Comparison of ENCODE assay signal across 31 cellular contexts in the genomic region with DNA sequence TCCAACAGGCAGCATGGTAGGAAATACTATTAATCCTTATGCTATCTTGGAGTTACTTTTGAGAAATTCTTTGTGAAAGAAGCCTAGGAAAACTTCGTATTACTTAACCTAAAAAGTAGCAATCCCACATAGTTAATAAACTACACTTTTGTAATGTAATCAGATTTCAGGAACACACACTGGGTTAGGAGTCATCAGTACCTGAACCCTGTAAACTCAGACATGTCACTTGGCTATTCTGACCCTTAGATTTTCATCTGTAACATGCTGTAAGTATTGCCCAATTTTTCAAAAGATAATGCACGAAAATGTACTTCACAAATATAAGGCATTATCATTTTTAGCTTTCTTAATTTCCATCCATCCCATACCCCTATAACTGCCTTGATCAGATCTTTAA.
"Had no signal": no experiment of that assay in that cellular context is flagged by ENCODE, and none has a peak within 500 bp of the region (broad histone marks: within the 10 kb centered on the region; RNA-seq: fewer than 3 reads in every experiment).

No MANE protein-coding gene starts in this region.

- H3K27me3 ChIP-seq: ascending aorta, breast epithelium, cardiac muscle cell, esophagus squamous epithelium had no signal

- H3K4me3 Mint-ChIP-seq: activated B cell treated with CpG ODN at 0.5 μM for 24 hours; activated CD4-positive, alpha-beta memory T cell treated with anti-CD3 and anti-CD28 coated beads, Interleukin-2, amount 10 ng/mL, durations not matched to agents 7 days and 5 days; activated CD4-positive, alpha-beta T cell treated with anti-CD3 and anti-CD28 coated beads, Interleukin-2, amount 10 ng/mL, durations not matched to agents 7 days and 5 days; activated naive CD4-positive, alpha-beta T cell treated with anti-CD3 and anti-CD28 coated beads, Interleukin-2, amount 10 ng/mL, durations not matched to agents 7 days and 5 days; activated naive CD8-positive, alpha-beta T cell treated with anti-CD3 and anti-CD28 coated beads, Interleukin-2, amount 10 ng/mL, durations not matched to agents 7 days and 5 days; activated T-cell treated with anti-CD3 and anti-CD28 coated beads, Interleukin-2, amount 50 U/mL, for 24 hours; activated T-cell treated with anti-CD3 and anti-CD28 coated beads, Interleukin-2, amount 50 U/mL, for 72 hours; brain; T-cell; T-helper 1 cell treated with Interleukin-12 subunit alpha and Interleukin-12 subunit beta and Interleukin-4 antibody, amounts not matched to agents 30 μg/mL and 1 μg/mL, for 36 hours; T-helper 2 cell treated with Interferon-gamma antibody and Interleukin-4, amounts not matched to agents 5 μg/mL and 100 μg/mL, for 36 hours had no signal

- H3K27me3 Mint-ChIP-seq: activated B cell treated with CpG ODN at 0.5 μM for 24 hours; activated CD4-positive, alpha-beta memory T cell treated with anti-CD3 and anti-CD28 coated beads, Interleukin-2, amount 10 ng/mL, durations not matched to agents 7 days and 5 days; activated CD4-positive, alpha-beta T cell treated with anti-CD3 and anti-CD28 coated beads, Interleukin-2, amount 10 ng/mL, durations not matched to agents 7 days and 5 days; activated naive CD4-positive, alpha-beta T cell treated with anti-CD3 and anti-CD28 coated beads, Interleukin-2, amount 10 ng/mL, durations not matched to agents 7 days and 5 days; activated naive CD8-positive, alpha-beta T cell treated with anti-CD3 and anti-CD28 coated beads, Interleukin-2, amount 10 ng/mL, durations not matched to agents 7 days and 5 days; activated T-cell treated with anti-CD3 and anti-CD28 coated beads, Interleukin-2, amount 50 U/mL, for 24 hours; brain; T-cell had no signal

- H3K9me3 Mint-ChIP-seq: activated B cell treated with CpG ODN at 0.5 μM for 24 hours; activated CD4-positive, alpha-beta memory T cell treated with anti-CD3 and anti-CD28 coated beads, Interleukin-2, amount 10 ng/mL, durations not matched to agents 7 days and 5 days; activated CD4-positive, alpha-beta T cell treated with anti-CD3 and anti-CD28 coated beads, Interleukin-2, amount 10 ng/mL, durations not matched to agents 7 days and 5 days; activated naive CD4-positive, alpha-beta T cell treated with anti-CD3 and anti-CD28 coated beads, Interleukin-2, amount 10 ng/mL, durations not matched to agents 7 days and 5 days; activated naive CD4-positive, alpha-beta T cell treated with anti-CD3 and anti-CD28 coated beads, Interleukin-2, amount 50 U/mL, for 72 hours; activated naive CD8-positive, alpha-beta T cell treated with anti-CD3 and anti-CD28 coated beads, Interleukin-2, amount 10 ng/mL, durations not matched to agents 7 days and 5 days; activated T-cell treated with anti-CD3 and anti-CD28 coated beads, Interleukin-2, amount 50 U/mL, for 24 hours; activated T-cell treated with anti-CD3 and anti-CD28 coated beads, Interleukin-2, amount 50 U/mL, for 72 hours; brain; T-cell; T-helper 1 cell treated with Interleukin-12 subunit alpha and Interleukin-12 subunit beta and Interleukin-4 antibody, amounts not matched to agents 30 μg/mL and 1 μg/mL, for 36 hours; T-helper 2 cell treated with Interferon-gamma antibody and Interleukin-4, amounts not matched to agents 5 μg/mL and 100 μg/mL, for 36 hours had no signal

- DNase-seq: activated B cell treated with CpG ODN at 0.5 μM for 24 hours; activated CD4-positive, alpha-beta memory T cell treated with anti-CD3 and anti-CD28 coated beads, Interleukin-2, amount 10 ng/mL, durations not matched to agents 7 days and 5 days; activated CD4-positive, alpha-beta T cell treated with anti-CD3 and anti-CD28 coated beads for 1 hour; activated CD4-positive, alpha-beta T cell treated with anti-CD3 and anti-CD28 coated beads for 4 hours; activated CD4-positive, alpha-beta T cell treated with anti-CD3 and anti-CD28 coated beads, Interleukin-2, amount 10 ng/mL, durations not matched to agents 7 days and 5 days; activated CD4-positive, alpha-beta T cell treated with anti-CD3 and anti-CD28 coated beads, Interleukin-2, amount 50 U/mL, for 4 hours; activated CD8-positive, alpha-beta memory T cell treated with anti-CD3 and anti-CD28 coated beads, Interleukin-2, amount 50 U/mL, for 48 hours; activated gamma-delta T cell; activated naive CD4-positive, alpha-beta T cell; activated naive CD4-positive, alpha-beta T cell treated with anti-CD3 and anti-CD28 coated beads, Interleukin-2, amount 10 ng/mL, durations not matched to agents 7 days and 5 days; activated naive CD8-positive, alpha-beta T cell treated with anti-CD3 and anti-CD28 coated beads, Interleukin-2, amount 10 ng/mL, durations not matched to agents 7 days and 5 days; activated T-cell treated with anti-CD3 and anti-CD28 coated beads for 4 hours; activated T-cell treated with anti-CD3 and anti-CD28 coated beads, Interleukin-2, amount 50 U/mL, for 24 hours; activated T-cell treated with anti-CD3 and anti-CD28 coated beads, Interleukin-2, amount 50 U/mL, for 72 hours; central memory CD4-positive, alpha-beta T cell; cortex of kidney; effector CD8-positive, alpha-beta T cell; esophagus squamous epithelium; head of caudate nucleus; SW 1271; T-cell; T1000; WERI-Rb-1 had no signal

- H3K9me3 ChIP-seq: ascending aorta, breast epithelium, esophagus squamous epithelium had no signal

- ATAC-seq: activated naive CD4-positive, alpha-beta T cell treated with anti-CD3 and anti-CD28 coated beads, Interleukin-2, amount 50 U/mL, for 72 hours; activated T-cell treated with anti-CD3 and anti-CD28 coated beads, Interleukin-2, amount 50 U/mL, for 72 hours; T-cell had no signal

- H3K27ac Mint-ChIP-seq: activated B cell treated with CpG ODN at 0.5 μM for 24 hours; activated CD4-positive, alpha-beta memory T cell treated with anti-CD3 and anti-CD28 coated beads, Interleukin-2, amount 10 ng/mL, durations not matched to agents 7 days and 5 days; activated CD4-positive, alpha-beta T cell treated with anti-CD3 and anti-CD28 coated beads, Interleukin-2, amount 10 ng/mL, durations not matched to agents 7 days and 5 days; activated naive CD4-positive, alpha-beta T cell treated with anti-CD3 and anti-CD28 coated beads, Interleukin-2, amount 10 ng/mL, durations not matched to agents 7 days and 5 days; activated naive CD8-positive, alpha-beta T cell treated with anti-CD3 and anti-CD28 coated beads, Interleukin-2, amount 10 ng/mL, durations not matched to agents 7 days and 5 days; activated T-cell treated with anti-CD3 and anti-CD28 coated beads, Interleukin-2, amount 50 U/mL, for 72 hours; T-cell; T-helper 1 cell treated with Interleukin-12 subunit alpha and Interleukin-12 subunit beta and Interleukin-4 antibody, amounts not matched to agents 30 μg/mL and 1 μg/mL, for 36 hours; T-helper 2 cell treated with Interferon-gamma antibody and Interleukin-4, amounts not matched to agents 5 μg/mL and 100 μg/mL, for 36 hours had no signal

- H3K4me1 ChIP-seq: ascending aorta, breast epithelium, esophagus squamous epithelium had no signal

- H3K4me1 Mint-ChIP-seq: activated B cell treated with CpG ODN at 0.5 μM for 24 hours had no signal

- H3K27ac ChIP-seq: ascending aorta, breast epithelium, epithelial cell of prostate, esophagus squamous epithelium, WERI-Rb-1 had no signal
